In genomic region chrX:64975491-64975890, GRCh38 we compare ENCODE assay signal across 1 cellular context.
TF ChIP-seq lines count a peak whose summit lies in the region.

No MANE protein-coding gene starts in this region.

TF ChIP-seq in K562, 482 proteins besides CTCF, POLR2A, EP300 and RAD21:
- no peak for TF ChIP-seq ZNF143 (CRISPR knock-in tag; IDR thresholded peaks at IDR 0.05)
- no peak for TF ChIP-seq SMAD2 (IDR thresholded peaks at IDR 0.05; ENCODE audit: low read depth, low read length)
- TF ChIP-seq MEF2A (IDR thresholded peaks at IDR 0.05; ENCODE audit: control insufficient read depth, low read depth, low read length), result no peak
- TF ChIP-seq ZNF384 (IDR thresholded peaks at IDR 0.05; ENCODE audit: low read depth, low read length), result no peak
- TF ChIP-seq DMBX1 (CRISPR knock-in tag; IDR thresholded peaks at IDR 0.05; ENCODE audit: borderline replicate concordance), result no peak
- no peak for TF ChIP-seq ZSCAN29 (IDR thresholded peaks at IDR 0.05)
- no peak for TF ChIP-seq NR3C1 (CRISPR knock-in tag; IDR thresholded peaks at IDR 0.05)
- no peak for TF ChIP-seq NR2C1 (IDR thresholded peaks at IDR 0.05)
- no peak for TF ChIP-seq NR2C1 (tag; IDR thresholded peaks at IDR 0.05)
- TF ChIP-seq STAT6 (CRISPR knock-in tag; IDR thresholded peaks at IDR 0.05), result no peak
- TF ChIP-seq SRSF9 (IDR thresholded peaks at IDR 0.05; ENCODE audit: borderline replicate concordance, low read depth, low read length), result no peak
- no peak for TF ChIP-seq CAMTA2 (CRISPR knock-in tag; conservative IDR thresholded peaks at IDR 0.05)
- TF ChIP-seq CREBBP (IDR thresholded peaks at IDR 0.05; ENCODE audit: low read depth, low read length), result no peak
- no peak for TF ChIP-seq SLC30A9 (CRISPR knock-in tag; IDR thresholded peaks at IDR 0.05)
